ENCODE assay signal across 1 cellular context in the genomic region with DNA sequence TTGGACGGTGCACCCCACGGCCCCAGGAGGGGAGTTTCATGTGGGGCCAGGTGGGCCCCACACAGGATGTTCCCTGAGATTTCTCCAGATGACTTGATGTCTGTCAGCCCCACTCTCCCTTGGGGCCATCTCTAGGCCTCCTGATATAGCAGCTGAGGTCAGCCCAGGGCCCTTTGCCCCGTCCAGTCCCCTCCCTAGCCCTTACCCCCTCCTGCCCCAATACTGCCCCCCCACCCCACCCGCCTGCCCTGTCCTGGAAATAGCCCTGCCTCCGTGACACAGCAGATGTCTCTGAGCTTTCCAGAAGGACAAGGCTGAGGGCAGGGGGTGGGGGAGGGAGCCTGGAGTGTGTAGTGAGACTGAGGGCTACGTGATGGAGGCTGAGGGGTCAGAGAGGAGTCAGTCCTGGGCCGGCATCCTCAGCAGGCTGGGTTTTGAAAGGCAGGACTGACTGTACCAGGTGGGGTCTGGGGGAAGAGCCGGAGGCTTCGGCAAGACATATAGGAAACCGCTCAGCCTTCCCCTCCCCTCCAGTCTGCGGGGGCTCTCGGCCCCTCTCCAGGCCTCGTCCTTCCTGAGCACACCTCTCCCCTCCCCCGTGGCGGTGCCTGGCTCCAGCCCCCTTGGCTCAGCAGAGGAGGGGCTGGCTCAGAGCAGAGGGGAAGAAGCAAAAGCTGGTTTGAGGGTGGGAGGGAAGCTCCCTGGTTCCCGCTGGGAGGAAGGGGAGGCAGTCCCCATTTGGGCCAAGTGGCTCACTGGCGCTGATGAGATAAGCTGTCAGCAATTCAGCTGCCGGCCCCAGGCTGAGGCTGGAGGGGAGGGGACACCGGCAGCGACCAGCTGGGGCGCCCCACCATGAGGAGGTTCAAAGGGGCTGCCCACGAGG.
TF ChIP-seq lines count a peak whose summit lies in the region.

No MANE protein-coding gene starts in this region.

TF ChIP-seq in K562, 482 proteins besides CTCF, POLR2A, EP300 and RAD21 (continued from another document and continues in another):
- TF ChIP-seq, protein P1, sequence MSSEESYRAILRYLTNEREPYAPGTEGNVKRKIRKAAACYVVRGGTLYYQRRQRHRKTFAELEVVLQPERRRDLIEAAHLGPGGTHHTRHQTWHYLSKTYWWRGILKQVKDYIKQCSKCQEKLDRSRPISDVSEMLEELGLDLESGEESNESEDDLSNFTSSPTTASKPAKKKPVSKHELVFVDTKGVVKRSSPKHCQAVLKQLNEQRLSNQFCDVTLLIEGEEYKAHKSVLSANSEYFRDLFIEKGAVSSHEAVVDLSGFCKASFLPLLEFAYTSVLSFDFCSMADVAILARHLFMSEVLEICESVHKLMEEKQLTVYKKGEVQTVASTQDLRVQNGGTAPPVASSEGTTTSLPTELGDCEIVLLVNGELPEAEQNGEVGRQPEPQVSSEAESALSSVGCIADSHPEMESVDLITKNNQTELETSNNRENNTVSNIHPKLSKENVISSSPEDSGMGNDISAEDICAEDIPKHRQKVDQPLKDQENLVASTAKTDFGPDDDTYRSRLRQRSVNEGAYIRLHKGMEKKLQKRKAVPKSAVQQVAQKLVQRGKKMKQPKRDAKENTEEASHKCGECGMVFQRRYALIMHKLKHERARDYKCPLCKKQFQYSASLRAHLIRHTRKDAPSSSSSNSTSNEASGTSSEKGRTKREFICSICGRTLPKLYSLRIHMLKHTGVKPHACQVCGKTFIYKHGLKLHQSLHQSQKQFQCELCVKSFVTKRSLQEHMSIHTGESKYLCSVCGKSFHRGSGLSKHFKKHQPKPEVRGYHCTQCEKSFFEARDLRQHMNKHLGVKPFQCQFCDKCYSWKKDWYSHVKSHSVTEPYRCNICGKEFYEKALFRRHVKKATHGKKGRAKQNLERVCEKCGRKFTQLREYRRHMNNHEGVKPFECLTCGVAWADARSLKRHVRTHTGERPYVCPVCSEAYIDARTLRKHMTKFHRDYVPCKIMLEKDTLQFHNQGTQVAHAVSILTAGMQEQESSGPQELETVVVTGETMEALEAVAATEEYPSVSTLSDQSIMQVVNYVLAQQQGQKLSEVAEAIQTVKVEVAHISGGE (CRISPR knock-in tag; IDR thresholded peaks at IDR 0.05): peak in 2 of 3 experiments; percentile 6 to 53; a peak in 1 of 6 replicates
- TF ChIP-seq SMARCC2 (IDR thresholded peaks at IDR 0.05; ENCODE audit: low read depth) (no peak; the same call in 1 of the 2 replicates), ZNF512 (tag; IDR thresholded peaks at IDR 0.05) (no peak), NR2C2 (CRISPR knock-in tag; IDR thresholded peaks at IDR 0.05) (no peak), NR2C2 (tag; IDR thresholded peaks at IDR 0.05) (peak; percentile 87), CBFA2T3 (IDR thresholded peaks at IDR 0.05) (peak; percentile 88), ATF7 (IDR thresholded peaks at IDR 0.05) (peak; percentile 66; the same call in 1 of the 2 replicates), ATF6 (CRISPR knock-in tag; IDR thresholded peaks at IDR 0.05) (peak; percentile 89; the same call in 1 of the 2 replicates), NFE2 (IDR thresholded peaks at IDR 0.05; ENCODE audit: low read depth) (peak; percentile 92), GTF2A2 (tag; IDR thresholded peaks at IDR 0.05) (no peak), KAT8 (IDR thresholded peaks at IDR 0.05; ENCODE audit: low read depth) (no peak), HLTF (IDR thresholded peaks at IDR 0.05) (peak; percentile 65), RUNX1 (IDR thresholded peaks at IDR 0.05; ENCODE audit: low read depth) (peak; percentile 56; the same call in 1 of the 2 replicates), L3MBTL2 (IDR thresholded peaks at IDR 0.05) (peak; percentile 54; the same call in 1 of the 2 replicates), PHF8 (IDR thresholded peaks at IDR 0.05; ENCODE audit: borderline replicate concordance, low read length) (peak; percentile 32; the same call in 1 of the 2 replicates), CREB1 (IDR thresholded peaks at IDR 0.05) (peak; percentile 24; the same call in 1 of the 2 replicates), CREB1 (CRISPR knock-in tag; IDR thresholded peaks at IDR 0.05) (no peak), HMGN3 (IDR thresholded peaks at IDR 0.05; ENCODE audit: borderline replicate concordance, extremely low read depth, insufficient read length, low read depth, low read length) (peak; percentile 73), PBX2 (CRISPR knock-in tag; IDR thresholded peaks at IDR 0.05; ENCODE audit: low read depth) (peak; percentile 40), PBX2 (tag; conservative IDR thresholded peaks at IDR 0.05; ENCODE audit: low read depth) (peak; percentile 55), CAMTA2 (CRISPR knock-in tag; conservative IDR thresholded peaks at IDR 0.05) (peak; percentile 9; the same call in 1 of the 2 replicates), FOXK2 (conservative IDR thresholded peaks at IDR 0.05 in 1 of 2, IDR thresholded peaks at IDR 0.05 in 1 of 2; ENCODE audit: low read depth in 2 of 2) (peak in 1 of 2 experiments; percentile 46; a peak in 1 of 4 replicates), PKNOX1 (IDR thresholded peaks at IDR 0.05) (peak; percentile 88), JUN (IDR thresholded peaks at IDR 0.05; ENCODE audit: borderline replicate concordance, low read depth, low read length) (peak; percentile 28; the same call in 1 of the 2 replicates), JUN (CRISPR knock-in tag; IDR thresholded peaks at IDR 0.05; ENCODE audit: borderline replicate concordance) (no peak), CHCHD3 (CRISPR knock-in tag; IDR thresholded peaks at IDR 0.05) (peak; percentile 22; the same call in 1 of the 2 replicates), ZNF253 (CRISPR knock-in tag; conservative IDR thresholded peaks at IDR 0.05) (0 out of 2 replicates have a peak, but pooled peaks have one; percentile 33), SMC3 (conservative IDR thresholded peaks at IDR 0.05; ENCODE audit: insufficient read depth, low read depth, low read length) (0 out of 2 replicates have a peak, but pooled peaks have one; percentile 0), NR2C1 (IDR thresholded peaks at IDR 0.05) (peak; percentile 42; the same call in 1 of the 2 replicates), NR2C1 (tag; IDR thresholded peaks at IDR 0.05) (0 out of 2 replicates have a peak, but pooled peaks have one; percentile 28), ZFP36 (IDR thresholded peaks at IDR 0.05; ENCODE audit: low read depth, low read length, partially characterized antibody) (peak; percentile 9), SMAD4 (CRISPR knock-in tag; conservative IDR thresholded peaks at IDR 0.05) (peak; percentile 80), TAF9B (IDR thresholded peaks at IDR 0.05; ENCODE audit: partially characterized antibody) (no peak), NCOA4 (IDR thresholded peaks at IDR 0.05; ENCODE audit: partially characterized antibody) (no peak), TBP (optimal IDR thresholded peaks at IDR 0.05; ENCODE audit: low read depth, low read length) (peak; percentile 31), NRF1 (conservative IDR thresholded peaks at IDR 0.05 in 1 of 2, IDR thresholded peaks at IDR 0.05 in 1 of 2) (peak; percentile 14 to 17; a peak in 1 of 4 replicates), MEF2A (IDR thresholded peaks at IDR 0.05; ENCODE audit: control insufficient read depth, low read depth, low read length) (0 out of 2 replicates have a peak, but pooled peaks have one; percentile 38), SMAD1 (IDR thresholded peaks at IDR 0.05; ENCODE audit: low read depth, low read length, partially characterized antibody) (peak; percentile 17), MYNN (IDR thresholded peaks at IDR 0.05) (peak; percentile 85; the same call in 1 of the 2 replicates), MYNN (CRISPR knock-in tag; IDR thresholded peaks at IDR 0.05) (no peak), PRPF4 (IDR thresholded peaks at IDR 0.05; ENCODE audit: insufficient read depth, low read depth, low read length, poor library complexity, severe bottlenecking) (no peak), ASH1L (IDR thresholded peaks at IDR 0.05; ENCODE audit: borderline replicate concordance, low read depth, partially characterized antibody) (no peak), CREM (IDR thresholded peaks at IDR 0.05; ENCODE audit: low read depth) (peak; percentile 67), BCL6 (CRISPR knock-in tag; IDR thresholded peaks at IDR 0.05) (no peak), FOXK1 (CRISPR knock-in tag; IDR thresholded peaks at IDR 0.05; ENCODE audit: borderline replicate concordance) (no peak), HDAC8 (tag; IDR thresholded peaks at IDR 0.05) (peak; percentile 75; the same call in 1 of the 2 replicates), ATF1 (CRISPR knock-in tag; IDR thresholded peaks at IDR 0.05) (no peak), ATF1 (tag; IDR thresholded peaks at IDR 0.05) (peak; percentile 58), SRSF7 (optimal IDR thresholded peaks at IDR 0.05; ENCODE audit: low read depth, low read length) (no peak), POLR2AphosphoS2 (IDR thresholded peaks at IDR 0.05; ENCODE audit: low read length) (0 out of 2 replicates have a peak, but pooled peaks have one; percentile 39), TOE1 (IDR thresholded peaks at IDR 0.05; ENCODE audit: borderline replicate concordance) (peak; percentile 80), TOE1 (CRISPR knock-in tag; IDR thresholded peaks at IDR 0.05; ENCODE audit: borderline replicate concordance, low read depth) (no peak)
- TF ChIP-seq, protein P2, sequence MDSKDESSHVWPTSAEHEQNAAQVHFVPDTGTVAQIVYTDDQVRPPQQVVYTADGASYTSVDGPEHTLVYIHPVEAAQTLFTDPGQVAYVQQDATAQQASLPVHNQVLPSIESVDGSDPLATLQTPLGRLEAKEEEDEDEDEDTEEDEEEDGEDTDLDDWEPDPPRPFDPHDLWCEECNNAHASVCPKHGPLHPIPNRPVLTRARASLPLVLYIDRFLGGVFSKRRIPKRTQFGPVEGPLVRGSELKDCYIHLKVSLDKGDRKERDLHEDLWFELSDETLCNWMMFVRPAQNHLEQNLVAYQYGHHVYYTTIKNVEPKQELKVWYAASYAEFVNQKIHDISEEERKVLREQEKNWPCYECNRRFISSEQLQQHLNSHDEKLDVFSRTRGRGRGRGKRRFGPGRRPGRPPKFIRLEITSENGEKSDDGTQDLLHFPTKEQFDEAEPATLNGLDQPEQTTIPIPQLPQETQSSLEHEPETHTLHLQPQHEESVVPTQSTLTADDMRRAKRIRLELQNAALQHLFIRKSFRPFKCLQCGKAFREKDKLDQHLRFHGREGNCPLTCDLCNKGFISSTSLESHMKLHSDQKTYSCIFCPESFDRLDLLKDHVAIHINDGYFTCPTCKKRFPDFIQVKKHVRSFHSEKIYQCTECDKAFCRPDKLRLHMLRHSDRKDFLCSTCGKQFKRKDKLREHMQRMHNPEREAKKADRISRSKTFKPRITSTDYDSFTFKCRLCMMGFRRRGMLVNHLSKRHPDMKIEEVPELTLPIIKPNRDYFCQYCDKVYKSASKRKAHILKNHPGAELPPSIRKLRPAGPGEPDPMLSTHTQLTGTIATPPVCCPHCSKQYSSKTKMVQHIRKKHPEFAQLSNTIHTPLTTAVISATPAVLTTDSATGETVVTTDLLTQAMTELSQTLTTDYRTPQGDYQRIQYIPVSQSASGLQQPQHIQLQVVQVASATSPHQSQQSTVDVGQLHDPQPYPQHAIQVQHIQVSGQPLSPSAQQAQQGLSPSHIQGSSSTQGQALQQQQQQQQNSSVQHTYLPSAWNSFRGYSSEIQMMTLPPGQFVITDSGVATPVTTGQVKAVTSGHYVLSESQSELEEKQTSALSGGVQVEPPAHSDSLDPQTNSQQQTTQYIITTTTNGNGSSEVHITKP (IDR thresholded peaks at IDR 0.05; ENCODE audit: partially characterized antibody): peak; percentile 15
